ENCODE assay signal across 8 cellular contexts in genomic region chr11:31813242-31813960, GRCh38. TPM values are rescaled to one million over a fixed set of nuclear protein-coding genes. Genes with fewer than 3 reads are reported as not detected.
DNase-seq lines count a peak whose midpoint lies in the region; ATAC-seq and TF ChIP-seq lines count a peak whose summit lies in the region.

No MANE protein-coding gene starts in this region.

- H3K4me3 Mint-ChIP-seq in Calu3 (ENCODE audit: low read depth, unreplicated experiment) (peak overlapping the region; percentile 82), endodermal cell (peak overlapping the region; percentile 60)

- 0 to 1% methylated on average over 7 to 26 of the region's 31 CpGs for WGBS in endodermal cell (ENCODE audit: insufficient coverage in 1 of 2, insufficient read length in 1 of 2), 2 experiments

- H3K36me3 Mint-ChIP-seq in Calu3 (ENCODE audit: insufficient read depth, unreplicated experiment) (peaks cover 15% of the 10 kb centered on the region), endodermal cell (ENCODE audit: low read depth) (no peaks in the 10 kb centered on the region)

- H3K4me1 ChIP-seq in MM.1S (ENCODE audit: low read length), result no peaks in the 10 kb centered on the region
- peaks cover 3% of the 10 kb centered on the region for H3K4me1 ChIP-seq in endodermal cell (ENCODE audit: control insufficient read depth, insufficient read depth, low read length)
- peaks cover 6% of the 10 kb centered on the region for H3K4me1 ChIP-seq in osteoblast (ENCODE audit: insufficient read depth, low read length)

- no peaks in the 10 kb centered on the region for H3K36me3 ChIP-seq in MM.1S (replicated peaks; ENCODE audit: insufficient read depth, low read length)
- H3K36me3 ChIP-seq in endodermal cell (ENCODE audit: control insufficient read depth, insufficient read depth, low read length), result no peaks in the 10 kb centered on the region
- H3K36me3 ChIP-seq in osteoblast (ENCODE audit: insufficient read depth, low read length), result no peaks in the 10 kb centered on the region

- H3K4me3 ChIP-seq in MM.1S (ENCODE audit: low read length) (peak overlapping the region; percentile 65), endodermal cell (ENCODE audit: low read length) (peak overlapping the region; percentile 77), osteoblast (ENCODE audit: insufficient read depth, low read length) (peak overlapping the region; percentile 57)

- H3K9me3 ChIP-seq in MM.1S (replicated peaks; ENCODE audit: insufficient read depth, low read length), result no peaks in the 10 kb centered on the region
- H3K9me3 ChIP-seq in endodermal cell (ENCODE audit: control insufficient read depth, low read length), result no peaks in the 10 kb centered on the region
- no peaks in the 10 kb centered on the region for H3K9me3 ChIP-seq in osteoblast (ENCODE audit: low read depth, low read length)

- H2AFZ ChIP-seq in MM.1S (ENCODE audit: low read length), result peak overlapping the region; percentile 57
- H2AFZ ChIP-seq in osteoblast (ENCODE audit: low read length), result no peak overlapping the region

- DNase-seq in Calu3 (no peak), MM.1S (no peak), endodermal cell (peak; percentile 63), osteoblast (ENCODE audit: insufficient read length, low spot score, missing footprints) (peak; percentile 86), SHP77 (lab: John Stamatoyannopoulos, UW) (no peak), NCI-H510A (lab: John Stamatoyannopoulos, UW) (no peak), NCI-H2081 (lab: John Stamatoyannopoulos, UW) (no peak)

- H3K9me2 ChIP-seq in MM.1S (replicated peaks; ENCODE audit: insufficient read depth, low read length), result no peaks in the 10 kb centered on the region

- no TSS peak for BruUV-seq in Calu3 (replicated peaks; lab: Mats Ljungman, UMichigan)

- no peaks in the 10 kb centered on the region for H3K9me3 Mint-ChIP-seq in Calu3 (ENCODE audit: low read depth, unreplicated experiment)
- H3K9me3 Mint-ChIP-seq in endodermal cell, result no peaks in the 10 kb centered on the region

- H3K79me2 ChIP-seq in MM.1S (ENCODE audit: low read length) (no peaks in the 10 kb centered on the region), osteoblast (ENCODE audit: insufficient read depth, low read length) (no peaks in the 10 kb centered on the region)

- H3K9ac ChIP-seq in MM.1S (ENCODE audit: low read length) (no peak overlapping the region), endodermal cell (ENCODE audit: extremely low read depth, low read length, poor library complexity, severe bottlenecking) (no peak overlapping the region)

- H4K20me1 ChIP-seq in MM.1S (ENCODE audit: insufficient read depth, low read length) (no peaks in the 10 kb centered on the region), osteoblast (ENCODE audit: insufficient read depth, low read length) (peaks cover 2% of the 10 kb centered on the region)

- H3K27me3 Mint-ChIP-seq in Calu3 (ENCODE audit: unreplicated experiment), result peaks cover 92% of the 10 kb centered on the region
- peaks cover 96% of the 10 kb centered on the region for H3K27me3 Mint-ChIP-seq in endodermal cell (ENCODE audit: insufficient read depth)

- H3K27ac Mint-ChIP-seq in Calu3 (ENCODE audit: unreplicated experiment) (no peak overlapping the region), endodermal cell (no peak overlapping the region)

- no peak for ATAC-seq in HG03097 (IDR thresholded peaks at IDR 0.05; ENCODE audit: low FRiP score, unreplicated experiment)

- intact Hi-C loops in Calu3 (cut with micrococcal nuclease; ENCODE audit: unreplicated experiment), result no loop called here

- H3K4me2 ChIP-seq in MM.1S (ENCODE audit: low read depth, low read length) (peak overlapping the region; percentile 99), osteoblast (ENCODE audit: insufficient read depth, low read length) (peak overlapping the region; percentile 67)

- H3K27ac ChIP-seq in MM.1S (ENCODE audit: low read length) (no peak overlapping the region), endodermal cell (ENCODE audit: low read depth, low read length) (no peak overlapping the region), osteoblast (ENCODE audit: low read depth, low read length) (no peak overlapping the region)

- H3K27me3 ChIP-seq in MM.1S (replicated peaks; ENCODE audit: insufficient read depth, low read length) (peaks cover 65% of the 10 kb centered on the region), endodermal cell (ENCODE audit: control insufficient read depth, insufficient read depth, low read length, poor library complexity, severe bottlenecking) (peaks cover 88% of the 10 kb centered on the region), osteoblast (ENCODE audit: insufficient read depth, low read length) (peaks cover 99% of the 10 kb centered on the region)

- no peaks in the 10 kb centered on the region for H3F3A ChIP-seq in MM.1S (ENCODE audit: insufficient read depth, low read length)

- CTCF ChIA-PET in Calu3 (lab: Charles Lee), result interaction anchor here (0.5 to 1.1 kb wide), 3 partner anchors 19 to 325 kb away, joined by 3 to 5 read pairs (median 3); no protein-coding TSS in a partner anchor

- peaks cover 40% of the 10 kb centered on the region for H3K4me1 Mint-ChIP-seq in Calu3 (ENCODE audit: low read depth, unreplicated experiment)
- peaks cover 48% of the 10 kb centered on the region for H3K4me1 Mint-ChIP-seq in endodermal cell

- TF ChIP-seq CTCF in Calu3 (IDR thresholded peaks at IDR 0.05; ENCODE audit: unreplicated experiment), result no peak
- TF ChIP-seq CTCF in MM.1S (IDR thresholded peaks at IDR 0.05; ENCODE audit: low read length), result no peak
- TF ChIP-seq CTCF in endodermal cell (conservative IDR thresholded peaks at IDR 0.05), result no peak
- TF ChIP-seq CTCF in osteoblast (IDR thresholded peaks at IDR 0.05; ENCODE audit: extremely low read depth, low read depth, low read length), result no peak

RNA-seq across cellular contexts. Expression of gene PAX6, which starts 2.3 kb away (rescaled TPM):
- total RNA-seq in Calu3 (2022) (0.24 and 0.87 TPM in 2 replicates), endodermal cell (1 to 10 TPM; 5.4 to 6.8 TPM), osteoblast (under 0.01 and 0.36 TPM in 2 replicates)
- polyA plus RNA-seq in endodermal cell (2013, experiment 1 of 2), result 37.3 TPM
- polyA plus RNA-seq in endodermal cell (2013, experiment 2 of 2), result 27.0 TPM

Comparison
In these comparisons a context has a peak if more than half of its experiments do, and no peak if none do; other contexts are left out.
1. DNase-seq: peak in endodermal cell (single experiment) and osteoblast (single experiment); none in Calu3 (single experiment), MM.1S (single experiment), SHP77 (0 of 2), NCI-H510A (single experiment) and NCI-H2081 (0 of 2).
2. Peak in every context shown above with its lines, with median percentiles within 50 percentile points of each other: H3K4me3 ChIP-seq.